Comparison of ENCODE assay signal across 19 cellular contexts in genomic region chr2:28247747-28248146, GRCh38.
DNase-seq lines count a peak whose midpoint lies in the region; ATAC-seq and TF ChIP-seq lines count a peak whose summit lies in the region.
"Had no signal": no experiment of that assay in that cellular context is flagged by ENCODE, and none has a peak within 500 bp of the region (broad histone marks: within the 10 kb centered on the region; RNA-seq: fewer than 3 reads in every experiment).

No MANE protein-coding gene starts in this region.

- peaks cover 40% of the 10 kb centered on the region for H3K4me1 Mint-ChIP-seq in activated CD4-positive, alpha-beta T cell treated with anti-CD3 and anti-CD28 coated beads, Interleukin-2, amount 10 ng/mL, durations not matched to agents 7 days and 5 days
- H3K4me1 Mint-ChIP-seq in natural killer cell treated with Interleukin-12 subunit alpha and Interleukin-12 subunit beta and Interleukin-15 and Interleukin-18, amount 100 ng/mL, for 72 hours (ENCODE audit: low read depth in 2 of 2): peaks cover 43 to 44% of the 10 kb centered on the region in 2 donors
- H3K4me1 Mint-ChIP-seq in natural killer cell: peaks cover 19% of the 10 kb centered on the region in 2 donors
- H3K4me1 Mint-ChIP-seq in effector memory CD8-positive, alpha-beta T cell (ENCODE audit: low read depth in 2 of 2): peaks cover 13 to 21% of the 10 kb centered on the region in 2 donors
- H3K4me1 Mint-ChIP-seq in T-cell: peaks cover 29 to 41% (median 35%) of the 10 kb centered on the region in 3 donors

- POLR2A ChIA-PET in activated CD4-positive, alpha-beta T cell treated with anti-CD3 and anti-CD28 coated beads, Interleukin-2, amount 10 ng/mL, durations not matched to agents 7 days and 5 days (lab: Charles Lee): no interaction called here
- POLR2A ChIA-PET in T-cell (lab: Charles Lee): interaction anchor here in 1 of 2 donors (0.5 kb wide), 1 partner anchor 555 kb away, joined by 3 read pairs; no protein-coding TSS in a partner anchor

- CTCF ChIA-PET in activated CD4-positive, alpha-beta T cell treated with anti-CD3 and anti-CD28 coated beads, Interleukin-2, amount 10 ng/mL, durations not matched to agents 7 days and 5 days (lab: Charles Lee): no interaction called here
- CTCF ChIA-PET in T-cell (lab: Charles Lee): no interaction called here

- no peaks in the 10 kb centered on the region for H3K9me3 Mint-ChIP-seq in activated CD4-positive, alpha-beta T cell treated with anti-CD3 and anti-CD28 coated beads, Interleukin-2, amount 10 ng/mL, durations not matched to agents 7 days and 5 days
- H3K9me3 Mint-ChIP-seq in natural killer cell treated with Interleukin-12 subunit alpha and Interleukin-12 subunit beta and Interleukin-15 and Interleukin-18, amount 100 ng/mL, for 72 hours: no peaks in the 10 kb centered on the region
- H3K9me3 Mint-ChIP-seq in natural killer cell (no peaks in the 10 kb centered on the region), T-cell (no peaks in the 10 kb centered on the region)
- no peaks in the 10 kb centered on the region for H3K9me3 Mint-ChIP-seq in effector memory CD8-positive, alpha-beta T cell
- H3K9me3 Mint-ChIP-seq: CD4-positive, CD25-positive, alpha-beta regulatory T cell had no signal

- TF ChIP-seq CTCF in natural killer cell (IDR thresholded peaks at IDR 0.05): no peak

- H3K27ac ChIP-seq in temporal lobe (ENCODE audit: low read depth, low read length): peak overlapping the region; percentile 75
- H3K27ac ChIP-seq: 22Rv1, KMS-11, PC-9, RWPE1, SJSA1 had no signal

- H3K4me3 Mint-ChIP-seq in activated CD4-positive, alpha-beta T cell treated with anti-CD3 and anti-CD28 coated beads, Interleukin-2, amount 10 ng/mL, durations not matched to agents 7 days and 5 days: no peak overlapping the region
- no peak overlapping the region for H3K4me3 Mint-ChIP-seq in natural killer cell treated with Interleukin-12 subunit alpha and Interleukin-12 subunit beta and Interleukin-15 and Interleukin-18, amount 100 ng/mL, for 72 hours
- H3K4me3 Mint-ChIP-seq in natural killer cell (no peak overlapping the region), T-cell (no peak overlapping the region)
- H3K4me3 Mint-ChIP-seq in effector memory CD8-positive, alpha-beta T cell: no peak overlapping the region
- H3K4me3 Mint-ChIP-seq: CD4-positive, CD25-positive, alpha-beta regulatory T cell had no signal

- intact Hi-C loops in natural killer cell (cut with micrococcal nuclease): no loop called here

- H3K27ac Mint-ChIP-seq in activated CD4-positive, alpha-beta T cell treated with anti-CD3 and anti-CD28 coated beads, Interleukin-2, amount 10 ng/mL, durations not matched to agents 7 days and 5 days: peak overlapping the region; percentile 19
- H3K27ac Mint-ChIP-seq in natural killer cell treated with Interleukin-12 subunit alpha and Interleukin-12 subunit beta and Interleukin-15 and Interleukin-18, amount 100 ng/mL, for 72 hours: peak overlapping the region; percentile 42 to 53
- H3K27ac Mint-ChIP-seq in natural killer cell (no peak overlapping the region), T-cell (peak overlapping the region in 1 of 2 donors; percentile 68)
- H3K27ac Mint-ChIP-seq in effector memory CD8-positive, alpha-beta T cell: peak overlapping the region; percentile 72 to 83

- H3K27me3 Mint-ChIP-seq in activated CD4-positive, alpha-beta T cell treated with anti-CD3 and anti-CD28 coated beads, Interleukin-2, amount 10 ng/mL, durations not matched to agents 7 days and 5 days: no peaks in the 10 kb centered on the region
- no peaks in the 10 kb centered on the region for H3K27me3 Mint-ChIP-seq in natural killer cell treated with Interleukin-12 subunit alpha and Interleukin-12 subunit beta and Interleukin-15 and Interleukin-18, amount 100 ng/mL, for 72 hours
- H3K27me3 Mint-ChIP-seq in natural killer cell (ENCODE audit: low read depth in 2 of 2) (no peaks in the 10 kb centered on the region), T-cell (no peaks in the 10 kb centered on the region)
- no peaks in the 10 kb centered on the region for H3K27me3 Mint-ChIP-seq in effector memory CD8-positive, alpha-beta T cell
- H3K27me3 Mint-ChIP-seq: CD4-positive, CD25-positive, alpha-beta regulatory T cell had no signal

- peaks cover 23% of the 10 kb centered on the region for H3K36me3 Mint-ChIP-seq in activated CD4-positive, alpha-beta T cell treated with anti-CD3 and anti-CD28 coated beads, Interleukin-2, amount 10 ng/mL, durations not matched to agents 7 days and 5 days (ENCODE audit: low read depth)
- H3K36me3 Mint-ChIP-seq in natural killer cell treated with Interleukin-12 subunit alpha and Interleukin-12 subunit beta and Interleukin-15 and Interleukin-18, amount 100 ng/mL, for 72 hours: peaks cover 12% of the 10 kb centered on the region
- H3K36me3 Mint-ChIP-seq in natural killer cell (no peaks in the 10 kb centered on the region), T-cell (peaks cover 15% of the 10 kb centered on the region)
- peaks cover 8% of the 10 kb centered on the region for H3K36me3 Mint-ChIP-seq in effector memory CD8-positive, alpha-beta T cell (ENCODE audit: insufficient read depth)

- DNase-seq in activated CD4-positive, alpha-beta T cell treated with anti-CD3 and anti-CD28 coated beads, Interleukin-2, amount 10 ng/mL, durations not matched to agents 7 days and 5 days: no peak
- no peak for DNase-seq in activated CD4-positive, alpha-beta T cell treated with anti-CD3 and anti-CD28 coated beads, Interleukin-2, amount 50 U/mL, for 48 hours
- no peak for DNase-seq in natural killer cell treated with Interleukin-12 subunit alpha and Interleukin-12 subunit beta and Interleukin-15 and Interleukin-18, amount 100 ng/mL, for 72 hours (ENCODE audit: low spot score)
- DNase-seq in natural killer cell: no peak
- no peak for DNase-seq in effector memory CD8-positive, alpha-beta T cell
- DNase-seq in T-cell: no peak
- DNase-seq: CD4-positive, CD25-positive, alpha-beta regulatory T cell; GOT3; MG63; NCI-H1048; NCI-H2029; NCI-H526; PC-9 had no signal

- no peak for ATAC-seq in natural killer cell treated with Interleukin-12 subunit alpha and Interleukin-12 subunit beta and Interleukin-15 and Interleukin-18, amount 100 ng/mL, for 72 hours
- ATAC-seq in natural killer cell (no peak), T-cell (replicated peaks in 1 of 4) (no peak), HG02623 (IDR thresholded peaks at IDR 0.05; ENCODE audit: unreplicated experiment) (no peak)
- no peak for ATAC-seq in effector memory CD8-positive, alpha-beta T cell (replicated peaks)

Comparison
In these comparisons a context has a peak if more than half of its experiments do, and no peak if none do; other contexts are left out.
1. H3K27ac Mint-ChIP-seq: peak in activated CD4-positive, alpha-beta T cell treated with anti-CD3 and anti-CD28 coated beads, Interleukin-2, amount 10 ng/mL, durations not matched to agents 7 days and 5 days (single experiment), natural killer cell treated with Interleukin-12 subunit alpha and Interleukin-12 subunit beta and Interleukin-15 and Interleukin-18, amount 100 ng/mL, for 72 hours (2 of 2) and effector memory CD8-positive, alpha-beta T cell (2 of 2); none in natural killer cell (0 of 2).